11 cellular contexts compared by ENCODE assay signal in genomic region chr2:43265006-43265770, GRCh38. TPM values are rescaled to one million over a fixed set of nuclear protein-coding genes. Genes with fewer than 3 reads are reported as not detected.
DNase-seq lines count a peak whose midpoint lies in the region; ATAC-seq and TF ChIP-seq lines count a peak whose summit lies in the region.
"Had no signal": no experiment of that assay in that cellular context is flagged by ENCODE, and none has a peak within 500 bp of the region (broad histone marks: within the 10 kb centered on the region; RNA-seq: fewer than 3 reads in every experiment).

No MANE protein-coding gene starts in this region.

- DNase-seq in GM23248 (peak; percentile 4), esophagus muscularis mucosa (ENCODE audit: extremely low spot score) (no peak), Karpas-422 (no peak), NCI-H2029 (lab: John Stamatoyannopoulos, UW) (no peak)
- DNase-seq in stimulated activated naive B cell treated with anti-CD40 and anti-IgM and Interleukin-4, amounts not matched to agents 10 μg/mL and 1 μg/mL and 100 μg/mL, for 72 hours = no peak
- DNase-seq in activated CD8-positive, alpha-beta memory T cell treated with anti-CD3 and anti-CD28 coated beads for 24 hours = no peak
- DNase-seq: GDM1, immature natural killer cell, NCI-H446 treated with DMSO at 0.1 percent for 48 hours had no signal

- H3F3A ChIP-seq in GM23248 (ENCODE audit: insufficient read depth) = peaks cover 17% of the 10 kb centered on the region

- H3K4me2 ChIP-seq in GM23248 (ENCODE audit: unreplicated experiment) (no peak overlapping the region), Karpas-422 (ENCODE audit: low read depth, low read length, poor library complexity, severe bottlenecking) (no peak overlapping the region)

- no peak overlapping the region for H3K4me3 Mint-ChIP-seq in stimulated activated naive B cell treated with anti-CD40 and anti-IgM and Interleukin-4, amounts not matched to agents 10 μg/mL and 1 μg/mL and 100 μg/mL, for 72 hours
- H3K4me3 Mint-ChIP-seq: immature natural killer cell had no signal

- no peaks in the 10 kb centered on the region for H3K27me3 Mint-ChIP-seq in stimulated activated naive B cell treated with anti-CD40 and anti-IgM and Interleukin-4, amounts not matched to agents 10 μg/mL and 1 μg/mL and 100 μg/mL, for 72 hours

- H3K27ac Mint-ChIP-seq in stimulated activated naive B cell treated with anti-CD40 and anti-IgM and Interleukin-4, amounts not matched to agents 10 μg/mL and 1 μg/mL and 100 μg/mL, for 72 hours = peak overlapping the region; percentile 25

- in situ Hi-C loops in GM23248 (cut with MboI) = no loop called here

- no peaks in the 10 kb centered on the region for H3K9me3 Mint-ChIP-seq in stimulated activated naive B cell treated with anti-CD40 and anti-IgM and Interleukin-4, amounts not matched to agents 10 μg/mL and 1 μg/mL and 100 μg/mL, for 72 hours
- H3K9me3 Mint-ChIP-seq: immature natural killer cell had no signal

- TF ChIP-seq EP300 in esophagus muscularis mucosa (IDR thresholded peaks at IDR 0.05) = no peak

- H3K36me3 ChIP-seq in GM23248 (ENCODE audit: low read depth) (no peaks in the 10 kb centered on the region), esophagus muscularis mucosa (no peaks in the 10 kb centered on the region), mesodermal cell (ENCODE audit: control insufficient read depth, insufficient read depth, low read length) (no peaks in the 10 kb centered on the region), Karpas-422 (ENCODE audit: insufficient read depth, low read length) (no peaks in the 10 kb centered on the region)

- H3K27ac ChIP-seq in GM23248 = no peak overlapping the region
- peak overlapping the region; percentile 69 to 85 (median 82) for H3K27ac ChIP-seq in esophagus muscularis mucosa (replicated peaks in 1 of 4)
- H3K27ac ChIP-seq in mesodermal cell (ENCODE audit: low read depth, low read length, severe bottlenecking) = peak overlapping the region; percentile 67
- no peak overlapping the region for H3K27ac ChIP-seq in Karpas-422 (ENCODE audit: low read length)

- peaks cover 32 to 55% of the 10 kb centered on the region in 2 donors for H3K36me3 Mint-ChIP-seq in stimulated activated naive B cell treated with anti-CD40 and anti-IgM and Interleukin-4, amounts not matched to agents 10 μg/mL and 1 μg/mL and 100 μg/mL, for 72 hours

- TF ChIP-seq POLR2A in esophagus muscularis mucosa (IDR thresholded peaks at IDR 0.05; ENCODE audit: low read depth) = no peak

- H3K4me3 ChIP-seq in GM23248 (no peak overlapping the region), esophagus muscularis mucosa (peak overlapping the region in 2 of 4 donors; percentile 5 to 11), mesodermal cell (ENCODE audit: extremely low read depth, insufficient read depth, low read length, poor library complexity, severe bottlenecking) (no peak overlapping the region), Karpas-422 (ENCODE audit: low read length) (no peak overlapping the region)

- no peaks in the 10 kb centered on the region for H3K79me2 ChIP-seq in GM23248 (ENCODE audit: insufficient read depth)
- no peaks in the 10 kb centered on the region for H3K79me2 ChIP-seq in Karpas-422 (ENCODE audit: low read length)

- H2AFZ ChIP-seq in GM23248 = no peak overlapping the region
- H2AFZ ChIP-seq in Karpas-422 (ENCODE audit: low read length) = no peak overlapping the region

- peaks cover 4 to 5% of the 10 kb centered on the region in 2 donors for H3K4me1 Mint-ChIP-seq in stimulated activated naive B cell treated with anti-CD40 and anti-IgM and Interleukin-4, amounts not matched to agents 10 μg/mL and 1 μg/mL and 100 μg/mL, for 72 hours
- H3K4me1 Mint-ChIP-seq: immature natural killer cell had no signal

- no peak for ATAC-seq in stimulated activated naive B cell treated with anti-CD40 and anti-IgM and Interleukin-4, amounts not matched to agents 10 μg/mL and 1 μg/mL and 100 μg/mL, for 72 hours (replicated peaks)
- ATAC-seq in esophagus mucosa = no peak

- H3K9me3 ChIP-seq in GM23248 (ENCODE audit: low read depth) (no peaks in the 10 kb centered on the region), esophagus muscularis mucosa (no peaks in the 10 kb centered on the region), mesodermal cell (ENCODE audit: control insufficient read depth, low read length) (no peaks in the 10 kb centered on the region), Karpas-422 (ENCODE audit: low read length) (no peaks in the 10 kb centered on the region)

- TF ChIP-seq CTCF in esophagus muscularis mucosa (IDR thresholded peaks at IDR 0.05) = no peak

- 56 to 63% methylated on average over 14 of the region's 14 CpGs for WGBS in GM23248 (ENCODE audit: low coverage in 1 of 2, low lambda C conversion rate in 2 of 2, missing lambda C conversion rate in 2 of 2), 2 experiments
- 37% methylated on average over 14 of the region's 14 CpGs for WGBS in esophagus muscularis mucosa
- 79 to 85% methylated on average over 9 to 10 of the region's 14 CpGs for WGBS in mesodermal cell (ENCODE audit: insufficient coverage in 2 of 2), 2 experiments

- H3K9ac ChIP-seq in GM23248 = no peak overlapping the region
- no peak overlapping the region for H3K9ac ChIP-seq in Karpas-422 (ENCODE audit: low read length)

- H3K9me2 ChIP-seq in GM23248 (ENCODE audit: insufficient read depth) (no peaks in the 10 kb centered on the region), Karpas-422 (replicated peaks; ENCODE audit: insufficient read depth, low read length) (no peaks in the 10 kb centered on the region)

- H3K4me1 ChIP-seq in GM23248 (ENCODE audit: insufficient read depth) (peaks cover 19% of the 10 kb centered on the region), esophagus muscularis mucosa (peaks cover 49 to 67% (median 62%) of the 10 kb centered on the region in 4 donors), mesodermal cell (ENCODE audit: control insufficient read depth, insufficient read depth, low read length, poor library complexity, severe bottlenecking) (peaks cover 38% of the 10 kb centered on the region), Karpas-422 (ENCODE audit: low read length) (no peaks in the 10 kb centered on the region)

- H3K27me3 ChIP-seq in GM23248 (replicated peaks; ENCODE audit: insufficient read depth) (no peaks in the 10 kb centered on the region), esophagus muscularis mucosa (no peaks in the 10 kb centered on the region), Karpas-422 (ENCODE audit: low read length) (no peaks in the 10 kb centered on the region)

- intact Hi-C loops in esophagus muscularis mucosa (cut with DNase I) = no loop called here

- no peaks in the 10 kb centered on the region for H4K20me1 ChIP-seq in GM23248 (ENCODE audit: insufficient read depth)
- H4K20me1 ChIP-seq in Karpas-422 (ENCODE audit: insufficient read depth, low read depth, low read length) = no peaks in the 10 kb centered on the region

RNA-seq across cellular contexts. Expression of gene ZFP36L2, which starts 38.8 kb away (rescaled TPM):
- 13.8 and 14.4 TPM in 2 replicates for total RNA-seq in GM23248 (2014; rRNA removed; shearing (Covaris generic))
- polyA plus RNA-seq in GM23248 (2016; fragmentation: Nextera tagmentation; extraction: Ambion mirVana) = 71.7 and 78.2 TPM in 2 replicates
- total RNA-seq in esophagus muscularis mucosa = 100 to 1,000 TPM in 1 of 4 donors, 10 to 100 TPM in 3; 81.7 to 117 (median 85.7) TPM
- 59.1 TPM for polyA plus RNA-seq in mesodermal cell (2013, experiment 1 of 2)
- polyA plus RNA-seq in mesodermal cell (2013, experiment 2 of 2) = 51.5 TPM
- total RNA-seq in Karpas-422 (2014; rRNA removed; shearing (Covaris generic); ENCODE audit: low replicate concordance) = 4.0 and 10.6 TPM in 2 replicates
- 71.0 TPM for total RNA-seq in esophagus mucosa

Comparison
In these comparisons a context has a peak if more than half of its experiments do, and no peak if none do; other contexts are left out.
1. H3K27ac ChIP-seq: peak in esophagus muscularis mucosa (4 of 4) and mesodermal cell (single experiment); none in GM23248 (single experiment) and Karpas-422 (single experiment).